7 cellular contexts compared by ENCODE assay signal in genomic region chr11:20127671-20128527, GRCh38. TPM values are rescaled to one million over a fixed set of nuclear protein-coding genes. Genes with fewer than 3 reads are reported as not detected.
DNase-seq lines count a peak whose midpoint lies in the region; ATAC-seq and TF ChIP-seq lines count a peak whose summit lies in the region.

No MANE protein-coding gene starts in this region.

- no peak overlapping the region for H3K27ac Mint-ChIP-seq in central memory CD8-positive, alpha-beta T cell (ENCODE audit: low read depth)

- H3K4me1 Mint-ChIP-seq in central memory CD8-positive, alpha-beta T cell: peaks cover 14% of the 10 kb centered on the region

- TF ChIP-seq CTCF in GM12875 (IDR thresholded peaks at IDR 0.05; ENCODE audit: borderline replicate concordance, insufficient read depth, low read depth, low read length) (peak; percentile 73), left lung (IDR thresholded peaks at IDR 0.05) (peak; percentile 70 to 76)

- H3K4me1 ChIP-seq in left lung: peaks cover 0 to 6% of the 10 kb centered on the region in 2 donors

- no peak overlapping the region for H3K4me3 ChIP-seq in GM12875 (ENCODE audit: low read depth, low read length)
- H3K4me3 ChIP-seq in left lung: no peak overlapping the region

- no peak overlapping the region for H3K4me3 Mint-ChIP-seq in central memory CD8-positive, alpha-beta T cell

- no peak overlapping the region for H3K27ac ChIP-seq in left lung

- no peaks in the 10 kb centered on the region for H3K36me3 ChIP-seq in left lung

- H3K9me3 ChIP-seq in left lung: no peaks in the 10 kb centered on the region

- H3K36me3 Mint-ChIP-seq in central memory CD8-positive, alpha-beta T cell (ENCODE audit: insufficient read depth): no peaks in the 10 kb centered on the region

- peaks cover 0 to 16% of the 10 kb centered on the region in 2 donors for H3K27me3 ChIP-seq in left lung

- ATAC-seq in HG02938 (IDR thresholded peaks at IDR 0.05; ENCODE audit: unreplicated experiment) (peak; percentile 78), left lung (peak; percentile 85)
- peak; percentile 41 for ATAC-seq in central memory CD8-positive, alpha-beta T cell (replicated peaks; ENCODE audit: extremely low read depth, poor library complexity, severe bottlenecking)

- DNase-seq in NCI-H226: peak; percentile 37
- DNase-seq in activated CD4-positive, CD25-positive, alpha-beta regulatory T cell treated with anti-CD3 and anti-CD28 coated beads, Interleukin-2, amount 50 U/mL, for 72 hours: peak; percentile 76
- DNase-seq in central memory CD8-positive, alpha-beta T cell (ENCODE audit: low spot score in 2 of 2): peak; percentile 56 to 60
- peak in 1 of 2 donors; percentile 60 for DNase-seq in left lung
- peak; percentile 71 to 75 for DNase-seq in stimulated activated CD4-positive, alpha-beta T cell treated with anti-CD3 and anti-CD28 coated beads, Interleukin-4, amount 100 ng/mL, for 48 hours (ENCODE audit: low read depth in 2 of 2)

- peaks cover 11% of the 10 kb centered on the region for H3K27me3 Mint-ChIP-seq in central memory CD8-positive, alpha-beta T cell

- intact Hi-C loops in left lung (cut with DNase I): loop anchor here in 1 of 2 donors (5.0 kb wide), 2 partner anchors 181 to 229 kb away; no protein-coding TSS in a partner anchor

- no peaks in the 10 kb centered on the region for H3K9me3 Mint-ChIP-seq in central memory CD8-positive, alpha-beta T cell

RNA-seq across cellular contexts. Expression of gene DBX1, which starts 32.4 kb away (rescaled TPM):
- total RNA-seq in left lung: not detected
